ENCODE assay signal across 24 cellular contexts in the genomic region with DNA sequence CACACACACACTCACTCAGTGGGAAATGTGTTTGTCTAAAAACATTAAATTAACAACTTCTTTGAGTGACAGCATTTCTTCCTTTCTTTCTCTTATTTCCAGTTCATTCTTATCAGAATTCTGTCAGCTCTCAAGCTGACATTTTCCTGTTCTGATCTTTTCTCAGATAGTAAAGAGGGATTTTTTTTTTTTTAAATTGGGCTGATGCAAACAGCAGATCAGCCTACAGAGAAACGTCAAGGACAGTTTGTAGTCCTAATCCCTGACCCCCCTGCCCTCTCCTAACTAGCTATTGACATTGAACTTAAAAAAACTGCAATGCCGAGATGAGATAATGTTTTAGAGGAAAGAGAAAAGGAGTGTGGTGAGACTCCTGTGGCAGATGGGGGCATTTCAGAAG.
DNase-seq lines count a peak whose midpoint lies in the region; ATAC-seq and TF ChIP-seq lines count a peak whose summit lies in the region.
"Had no signal": no experiment of that assay in that cellular context is flagged by ENCODE, and none has a peak within 500 bp of the region (broad histone marks: within the 10 kb centered on the region; RNA-seq: fewer than 3 reads in every experiment).

No MANE protein-coding gene starts in this region.

- H2BK15ac ChIP-seq in mesenchymal stem cell (ENCODE audit: low read depth, poor library complexity, severe bottlenecking), result no peak overlapping the region

- H3K4me1 ChIP-seq in cardiac muscle cell (ENCODE audit: low read depth), result peaks cover 10% of the 10 kb centered on the region
- H3K4me1 ChIP-seq in mesenchymal stem cell (ENCODE audit: control insufficient read depth, insufficient read depth, low read depth, low read length), result no peaks in the 10 kb centered on the region

- CTCF ChIA-PET in activated naive CD4-positive, alpha-beta T cell treated with anti-CD3 and anti-CD28 coated beads for 36 hours (lab: Charles Lee), result interaction anchor here (0.6 kb wide), 1 partner anchor 857 kb away, joined by 3 read pairs; no protein-coding TSS in a partner anchor

- no peaks in the 10 kb centered on the region for H3K36me3 Mint-ChIP-seq in chondrocyte (ENCODE audit: low read depth)
- no peaks in the 10 kb centered on the region for H3K36me3 Mint-ChIP-seq in activated naive CD4-positive, alpha-beta T cell treated with anti-CD3 and anti-CD28 coated beads for 36 hours (ENCODE audit: low read depth)

- no peak overlapping the region for H3K4me3 ChIP-seq in cardiac muscle cell
- H3K4me3 ChIP-seq in mesenchymal stem cell (ENCODE audit: insufficient read depth in 1 of 2, low read depth in 1 of 2, low read length in 2 of 2), result no peak overlapping the region
- H3K4me3 ChIP-seq: BLaER1, GM12878 had no signal

- peak overlapping the region; percentile 72 for H3K27ac Mint-ChIP-seq in chondrocyte (ENCODE audit: unreplicated experiment)
- H3K27ac Mint-ChIP-seq in activated naive CD4-positive, alpha-beta T cell treated with anti-CD3 and anti-CD28 coated beads for 36 hours, result no peak overlapping the region
- H3K27ac Mint-ChIP-seq: CD4-positive, alpha-beta T cell had no signal

- H3K4me2 ChIP-seq in mesenchymal stem cell (ENCODE audit: low read length, poor library complexity, severe bottlenecking), result no peak overlapping the region
- H3K4me2 ChIP-seq: BLaER1 had no signal

- no peaks in the 10 kb centered on the region for H3K27me3 Mint-ChIP-seq in chondrocyte (ENCODE audit: low read depth)
- H3K27me3 Mint-ChIP-seq in activated naive CD4-positive, alpha-beta T cell treated with anti-CD3 and anti-CD28 coated beads for 36 hours (ENCODE audit: low read depth), result no peaks in the 10 kb centered on the region
- H3K27me3 Mint-ChIP-seq: CD4-positive, alpha-beta T cell had no signal

- no peak overlapping the region for H3K4me3 Mint-ChIP-seq in chondrocyte (ENCODE audit: unreplicated experiment)
- no peak overlapping the region for H3K4me3 Mint-ChIP-seq in activated naive CD4-positive, alpha-beta T cell treated with anti-CD3 and anti-CD28 coated beads for 36 hours
- H3K4me3 Mint-ChIP-seq: CD4-positive, alpha-beta T cell had no signal

- H2BK5ac ChIP-seq in mesenchymal stem cell (ENCODE audit: low read depth, low read length, poor library complexity, severe bottlenecking), result no peak overlapping the region

- H2AFZ ChIP-seq in mesenchymal stem cell (ENCODE audit: low read depth, low read length), result no peak overlapping the region

- H3K14ac ChIP-seq in mesenchymal stem cell (ENCODE audit: low read length in 2 of 2), result no peak overlapping the region

- no peaks in the 10 kb centered on the region for H3K9me3 ChIP-seq in cardiac muscle cell (ENCODE audit: low read depth)
- H3K9me3 ChIP-seq in mesenchymal stem cell (ENCODE audit: control insufficient read depth, low read length), result no peaks in the 10 kb centered on the region

- no peaks in the 10 kb centered on the region for H3K27me3 ChIP-seq in cardiac muscle cell
- peaks cover 0 to 32% of the 10 kb centered on the region in 2 experiments for H3K27me3 ChIP-seq in mesenchymal stem cell (ENCODE audit: control insufficient read depth in 1 of 2, insufficient read depth in 1 of 2, low read length in 2 of 2)
- H3K27me3 ChIP-seq: BLaER1 had no signal

- ATAC-seq in left cardiac atrium, result no peak
- no peak for ATAC-seq in HG03571 (IDR thresholded peaks at IDR 0.05; ENCODE audit: unreplicated experiment)
- ATAC-seq: GM12878, HCT116, Panc1 had no signal

- TF ChIP-seq CTCF in cardiac muscle cell (IDR thresholded peaks at IDR 0.05; ENCODE audit: low read depth, low read length) (no peak), chondrocyte (IDR thresholded peaks at IDR 0.05) (peak; percentile 28)

- H2BK120ac ChIP-seq in mesenchymal stem cell (ENCODE audit: low read depth, low read length), result no peak overlapping the region

- no peak for DNase-seq in cardiac muscle cell (ENCODE audit: low read depth in 1 of 2, low spot score in 1 of 2)
- DNase-seq in left cardiac atrium, result no peak
- DNase-seq in chondrocyte (ENCODE audit: low spot score), result no peak
- DNase-seq in mesenchymal stem cell, result peak; percentile 11
- DNase-seq in D341Med (ENCODE audit: low spot score), result no peak
- no peak for DNase-seq in activated naive CD4-positive, alpha-beta T cell treated with anti-CD3 and anti-CD28 coated beads for 36 hours
- DNase-seq in activated effector memory CD4-positive, alpha-beta T cell treated with anti-CD3 and anti-CD28 coated beads, Interleukin-2, amount 50 U/mL, for 16 hours, result no peak
- DNase-seq: ACHN; Caco-2; CD4-positive, alpha-beta T cell; DND-41; NCI-H1092 treated with DMSO at 0.1 percent for 48 hours; NCI-H146; NCI-H2081; NCI-H2171; NCI-H345; NCI-H524 treated with DMSO at 0.1 percent for 48 hours; NCI-H82 had no signal

- WGBS in mesenchymal stem cell, result 7% methylated on average over 1 of the region's 2 CpGs

- H3K4me1 Mint-ChIP-seq in chondrocyte (ENCODE audit: low read depth), result peaks cover 17% of the 10 kb centered on the region
- H3K4me1 Mint-ChIP-seq in activated naive CD4-positive, alpha-beta T cell treated with anti-CD3 and anti-CD28 coated beads for 36 hours (ENCODE audit: low read depth), result no peaks in the 10 kb centered on the region

- no peak overlapping the region for H3K23ac ChIP-seq in mesenchymal stem cell (ENCODE audit: low read length in 2 of 2)

- no peak overlapping the region for H2AK5ac ChIP-seq in mesenchymal stem cell (ENCODE audit: low read length, severe bottlenecking)

- intact Hi-C loops in left cardiac atrium (cut with DNase I), result no loop called here
- intact Hi-C loops in activated naive CD4-positive, alpha-beta T cell treated with anti-CD3 and anti-CD28 coated beads for 36 hours (cut with micrococcal nuclease), result no loop called here

- no peaks in the 10 kb centered on the region for H3K79me1 ChIP-seq in mesenchymal stem cell (replicated peaks; ENCODE audit: low read length, poor library complexity, severe bottlenecking)

- H3K36me3 ChIP-seq in cardiac muscle cell, result no peaks in the 10 kb centered on the region
- no peaks in the 10 kb centered on the region for H3K36me3 ChIP-seq in mesenchymal stem cell (ENCODE audit: control insufficient read depth in 1 of 2, insufficient read depth in 2 of 2, low read depth in 1 of 2, low read length in 2 of 2)
- H3K36me3 ChIP-seq: BLaER1 had no signal

- no peak overlapping the region for H3K4ac ChIP-seq in mesenchymal stem cell (ENCODE audit: low read depth in 1 of 2, low read length in 2 of 2)

- H3K27ac ChIP-seq in cardiac muscle cell (peak overlapping the region; percentile 16), mesenchymal stem cell (ENCODE audit: low read length, poor library complexity, severe bottlenecking) (no peak overlapping the region)
- H3K27ac ChIP-seq: 22Rv1, BLaER1 had no signal

- no peak overlapping the region for H4K8ac ChIP-seq in mesenchymal stem cell (ENCODE audit: low read length)

- H3K9ac ChIP-seq in mesenchymal stem cell (ENCODE audit: low read length), result no peak overlapping the region
- H3K9ac ChIP-seq: BLaER1 had no signal

- no peak overlapping the region for H3K18ac ChIP-seq in mesenchymal stem cell (ENCODE audit: low read depth in 1 of 2, low read length in 2 of 2)

- no peak overlapping the region for H2BK12ac ChIP-seq in mesenchymal stem cell (ENCODE audit: low read length in 2 of 2)

- no peak overlapping the region for H4K91ac ChIP-seq in mesenchymal stem cell (ENCODE audit: low read length)

- H3K9me3 Mint-ChIP-seq in chondrocyte (ENCODE audit: low read depth), result no peaks in the 10 kb centered on the region
- no peaks in the 10 kb centered on the region for H3K9me3 Mint-ChIP-seq in activated naive CD4-positive, alpha-beta T cell treated with anti-CD3 and anti-CD28 coated beads for 36 hours
- H3K9me3 Mint-ChIP-seq: CD4-positive, alpha-beta T cell had no signal
